12 cellular contexts compared by ENCODE assay signal in the genomic region with DNA sequence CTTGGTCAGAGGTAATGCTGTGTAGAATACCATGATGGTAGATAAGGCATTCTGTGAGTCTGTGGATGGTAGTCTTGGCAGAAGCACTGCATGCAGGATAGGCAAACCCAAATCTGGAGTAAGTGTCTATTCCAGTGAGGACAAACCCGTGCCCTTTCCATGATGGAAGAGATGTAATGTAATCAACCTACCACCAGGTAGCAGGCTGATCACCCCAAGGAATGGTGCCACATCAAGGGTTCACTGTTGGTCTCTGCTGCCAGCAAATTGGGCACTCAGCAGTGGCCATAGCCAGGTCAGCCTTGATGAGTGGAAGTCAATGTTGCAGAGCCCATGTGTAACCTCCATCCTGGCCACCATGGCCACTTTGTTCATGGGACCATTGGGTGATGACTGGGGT.
DNase-seq lines count a peak whose midpoint lies in the region; ATAC-seq, FAIRE-seq and TF ChIP-seq lines count a peak whose summit lies in the region.
"Had no signal": no experiment of that assay in that cellular context is flagged by ENCODE, and none has a peak within 500 bp of the region (broad histone marks: within the 10 kb centered on the region; RNA-seq: fewer than 3 reads in every experiment).

No MANE protein-coding gene starts in this region.

- H3K4me3 ChIP-seq in HepG2 (replicated peaks in 1 of 3; ENCODE audit: insufficient read depth in 1 of 3, low read depth in 2 of 3, low read length in 3 of 3): no peak overlapping the region
- H3K4me3 ChIP-seq in right lobe of liver: no peak overlapping the region
- H3K4me3 ChIP-seq in epithelial cell of esophagus (ENCODE audit: low read length): no peak overlapping the region
- H3K4me3 ChIP-seq: HAP-1 had no signal

- no peak overlapping the region for H3K4me2 ChIP-seq in HepG2 (ENCODE audit: low read depth, low read length)

- intact Hi-C loops in HepG2 (cut with micrococcal nuclease; ENCODE audit: unreplicated experiment): loop anchor here (10.0 kb wide), 1 partner anchor 216 kb away; no protein-coding TSS in a partner anchor
- intact Hi-C loops in right lobe of liver (cut with DNase I): no loop called here

- CTCF ChIA-PET in HepG2 (lab: Yijun Ruan, JAX; ENCODE audit: low intra/inter-chr PET ratio, low total read pairs): no interaction called here

- H3K27me3 ChIP-seq in HepG2 (ENCODE audit: control insufficient read depth in 1 of 2, insufficient read depth in 2 of 2, low read length in 2 of 2) (peaks cover 0 to 3% of the 10 kb centered on the region in 2 experiments; a peak in 2 of 5 replicates), right lobe of liver (no peaks in the 10 kb centered on the region)

- TF ChIP-seq EP300 in HepG2 (IDR thresholded peaks at IDR 0.05; ENCODE audit: low read depth in 2 of 2, low read length in 2 of 2) (no peak), HepG2 (CRISPR knock-in tag; IDR thresholded peaks at IDR 0.05; ENCODE audit: borderline replicate concordance) (no peak)

- no peaks in the 10 kb centered on the region for H3K79me2 ChIP-seq in HepG2 (ENCODE audit: insufficient read depth, low read length)

- FAIRE-seq in HepG2 (lab: Jason Lieb, UNC): no peak

- DNase-seq in HepG2 (ENCODE audit: low spot score) (no peak), right lobe of liver (no peak), SK-MEL-5 (ENCODE audit: low read depth, low spot score) (peak; percentile 47), epithelial cell of esophagus (ENCODE audit: low read depth) (peak; percentile 15), MV-4-11 (lab: John Stamatoyannopoulos, UW) (no peak), NOMO-1 treated with DMSO at 0.1 percent for 48 hours (lab: John Stamatoyannopoulos, UW; ENCODE audit: unreplicated experiment) (no peak), NCI-H1694 (lab: John Stamatoyannopoulos, UW) (no peak)
- DNase-seq: NCI-H1048, NCI-H446, NCI-H748 treated with DMSO at 0.1 percent for 48 hours, SIG-M5 had no signal

- BruUV-seq in HepG2 (replicated peaks; lab: Mats Ljungman, UMichigan): no TSS peak

- no peaks in the 10 kb centered on the region for H4K20me1 ChIP-seq in HepG2 (ENCODE audit: insufficient read depth, low read length)

- no peak for TF ChIP-seq POLR2A in HepG2 (IDR thresholded peaks at IDR 0.05; ENCODE audit: insufficient read depth in 1 of 2, low read depth in 2 of 2, low read length in 2 of 2)
- no peak for TF ChIP-seq POLR2A in right lobe of liver (IDR thresholded peaks at IDR 0.05)

- no peaks in the 10 kb centered on the region for H3K36me3 ChIP-seq in HepG2 (replicated peaks in 1 of 2; ENCODE audit: control insufficient read depth in 1 of 2, insufficient read depth in 2 of 2, low read length in 2 of 2)
- H3K36me3 ChIP-seq in right lobe of liver: no peaks in the 10 kb centered on the region
- H3K36me3 ChIP-seq: HAP-1 had no signal

- TF ChIP-seq RAD21 in HepG2 (CRISPR knock-in tag; IDR thresholded peaks at IDR 0.05): no peak

- H2AFZ ChIP-seq in HepG2 (ENCODE audit: low read length): no peak overlapping the region

- H3K27ac ChIP-seq in HepG2 (ENCODE audit: extremely low read length, insufficient read depth, low read length) (no peak overlapping the region), right lobe of liver (no peak overlapping the region)

- POLR2A ChIA-PET in HepG2 (lab: Yijun Ruan, JAX): no interaction called here

- in situ Hi-C loops in HepG2 (cut with HindIII; ENCODE audit: extremely low pct_ligation_motif_present, low pct_unique_long_range_greater_than_20kb) (no loop called here), SK-MEL-5 (cut with HindIII; ENCODE audit: low pct_unique_long_range_greater_than_20kb, low sequenced_read_pairs) (no loop called here)

- no peaks in the 10 kb centered on the region for H3K9me3 ChIP-seq in HepG2 (ENCODE audit: low read length)
- no peaks in the 10 kb centered on the region for H3K9me3 ChIP-seq in right lobe of liver
- H3K9me3 ChIP-seq: HAP-1 had no signal

- no peak overlapping the region for H3K9ac ChIP-seq in HepG2 (ENCODE audit: insufficient read depth, low read depth, low read length)

- WGBS in HepG2 (ENCODE audit: low lambda C conversion rate): no CpG with 5 or more reads among the region's 1 CpG
- WGBS in right lobe of liver (ENCODE audit: insufficient coverage, low coverage, low lambda C conversion rate, missing lambda C conversion rate): 50% methylated on average over 1 of the region's 1 CpG

- no peak for ATAC-seq in HepG2
- no peak for ATAC-seq in right lobe of liver

- TF ChIP-seq CTCF in HepG2 (CRISPR knock-in tag; IDR thresholded peaks at IDR 0.05): peak; percentile 18; the same call in 1 of the 2 replicates
- no peak for TF ChIP-seq CTCF in right lobe of liver (IDR thresholded peaks at IDR 0.05)
- peak; percentile 15 for TF ChIP-seq CTCF in epithelial cell of esophagus (IDR thresholded peaks at IDR 0.05; ENCODE audit: insufficient read depth, low read depth, low read length, missing control alignments)

- H3K4me1 ChIP-seq in HepG2 (ENCODE audit: insufficient read depth, low read length) (peaks cover 16% of the 10 kb centered on the region), right lobe of liver (peaks cover 0 to under 1% (median 0%) of the 10 kb centered on the region in 4 donors)
- H3K4me1 ChIP-seq: HAP-1 had no signal

TF ChIP-seq in HepG2, 621 proteins besides CTCF, POLR2A, EP300 and RAD21:
- TF ChIP-seq MED8 (CRISPR knock-in tag; IDR thresholded peaks at IDR 0.05; ENCODE audit: insufficient replicate concordance) (no peak), STAG1 (CRISPR knock-in tag; IDR thresholded peaks at IDR 0.05) (peak; percentile 20; the same call in 1 of the 2 replicates)

Comparison
In these comparisons a context has a peak if more than half of its experiments do, and no peak if none do; other contexts are left out.
1. CTCF ChIP-seq: peak in HepG2 (single experiment) and epithelial cell of esophagus (single experiment); none in right lobe of liver (0 of 4).
2. DNase-seq: peak in SK-MEL-5 (single experiment) and epithelial cell of esophagus (single experiment); none in HepG2 (single experiment), right lobe of liver (0 of 3), MV-4-11 (single experiment), NOMO-1 treated with DMSO at 0.1 percent for 48 hours (single experiment) and NCI-H1694 (single experiment).